Comparison of ENCODE assay signal across 9 cellular contexts in genomic region chr2:28717339-28717758, GRCh38. TPM values are rescaled to one million over a fixed set of nuclear protein-coding genes. Genes with fewer than 3 reads are reported as not detected.
A peak's percentile ranks its signal among the peaks of the same experiment; 100 is the strongest.
DNase-seq lines count a peak whose midpoint lies in the region; ATAC-seq and TF ChIP-seq lines count a peak whose summit lies in the region.
"Had no signal": no experiment of that assay in that cellular context is flagged by ENCODE, and none has a peak within 500 bp of the region (broad histone marks: within the 10 kb centered on the region; RNA-seq: fewer than 3 reads in every experiment).

No MANE protein-coding gene starts in this region.

- H3K27me3 ChIP-seq in SJSA1 (replicated peaks) (no peaks in the 10 kb centered on the region), parathyroid adenoma (ENCODE audit: control insufficient read depth, insufficient read depth, low read length) (no peaks in the 10 kb centered on the region)

- H3K79me2 ChIP-seq in parathyroid adenoma = no peaks in the 10 kb centered on the region

- no peak overlapping the region for H3K9ac ChIP-seq in parathyroid adenoma

- TF ChIP-seq CTCF in parathyroid adenoma (IDR thresholded peaks at IDR 0.05) (no peak), endothelial cell (IDR thresholded peaks at IDR 0.05; ENCODE audit: unreplicated experiment) (no peak), GM10266 (IDR thresholded peaks at IDR 0.05; ENCODE audit: control insufficient read depth, insufficient read depth, low read depth, missing control alignments) (no peak)

- H3K27ac ChIP-seq in SJSA1 (peak overlapping the region; percentile 75), parathyroid adenoma (peak overlapping the region; percentile 85)

- no peaks in the 10 kb centered on the region for H3K4me1 Mint-ChIP-seq in endothelial cell (ENCODE audit: unreplicated experiment)
- H3K4me1 Mint-ChIP-seq in activated CD4-positive, alpha-beta T cell treated with anti-CD3 and anti-CD28 coated beads, Interleukin-2, amount 10 ng/mL, durations not matched to agents 7 days and 5 days = peaks cover 6% of the 10 kb centered on the region

- H3K4me3 ChIP-seq in SJSA1 (no peak overlapping the region), parathyroid adenoma (ENCODE audit: low read depth, low read length) (no peak overlapping the region)

- H3K27me3 Mint-ChIP-seq in endothelial cell (ENCODE audit: unreplicated experiment) = peaks cover 1% of the 10 kb centered on the region
- no peaks in the 10 kb centered on the region for H3K27me3 Mint-ChIP-seq in activated CD4-positive, alpha-beta T cell treated with anti-CD3 and anti-CD28 coated beads, Interleukin-2, amount 10 ng/mL, durations not matched to agents 7 days and 5 days

- POLR2A ChIA-PET in activated CD4-positive, alpha-beta T cell treated with anti-CD3 and anti-CD28 coated beads, Interleukin-2, amount 10 ng/mL, durations not matched to agents 7 days and 5 days (lab: Charles Lee) = no interaction called here

- H3K9me3 Mint-ChIP-seq in endothelial cell (ENCODE audit: unreplicated experiment) = no peaks in the 10 kb centered on the region
- no peaks in the 10 kb centered on the region for H3K9me3 Mint-ChIP-seq in activated CD4-positive, alpha-beta T cell treated with anti-CD3 and anti-CD28 coated beads, Interleukin-2, amount 10 ng/mL, durations not matched to agents 7 days and 5 days
- H3K9me3 Mint-ChIP-seq: memory B cell had no signal

- H3K36me3 ChIP-seq in SJSA1 (no peaks in the 10 kb centered on the region), parathyroid adenoma (ENCODE audit: control insufficient read depth, insufficient read depth, low read length) (no peaks in the 10 kb centered on the region)

- peak; percentile 89 for DNase-seq in HCEC 1CT
- peak; percentile 69 to 81 for DNase-seq in SJSA1 (ENCODE audit: low read depth in 1 of 2, low spot score in 2 of 2)
- peak; percentile 55 for DNase-seq in foreskin melanocyte
- no peak for DNase-seq in endothelial cell (ENCODE audit: low spot score)
- DNase-seq in activated CD4-positive, alpha-beta T cell treated with anti-CD3 and anti-CD28 coated beads, Interleukin-2, amount 10 ng/mL, durations not matched to agents 7 days and 5 days = no peak
- no peak for DNase-seq in GM10266 (ENCODE audit: extremely low spot score)

- no peak overlapping the region for H3K4me2 ChIP-seq in parathyroid adenoma (ENCODE audit: low read length)

- H3K27ac Mint-ChIP-seq in endothelial cell (ENCODE audit: unreplicated experiment) = no peak overlapping the region
- H3K27ac Mint-ChIP-seq in activated CD4-positive, alpha-beta T cell treated with anti-CD3 and anti-CD28 coated beads, Interleukin-2, amount 10 ng/mL, durations not matched to agents 7 days and 5 days = no peak overlapping the region
- H3K27ac Mint-ChIP-seq: memory B cell had no signal

- no peak for ATAC-seq in HG02885 (IDR thresholded peaks at IDR 0.05; ENCODE audit: poor library complexity, unreplicated experiment)

- H3K9me3 ChIP-seq in SJSA1 (replicated peaks) (no peaks in the 10 kb centered on the region), parathyroid adenoma (ENCODE audit: control insufficient read depth, low read length) (no peaks in the 10 kb centered on the region)

- no peaks in the 10 kb centered on the region for H3K36me3 Mint-ChIP-seq in endothelial cell (ENCODE audit: low read depth, unreplicated experiment)
- no peaks in the 10 kb centered on the region for H3K36me3 Mint-ChIP-seq in activated CD4-positive, alpha-beta T cell treated with anti-CD3 and anti-CD28 coated beads, Interleukin-2, amount 10 ng/mL, durations not matched to agents 7 days and 5 days (ENCODE audit: low read depth)
- H3K36me3 Mint-ChIP-seq: memory B cell had no signal

- H3K4me3 Mint-ChIP-seq in endothelial cell (ENCODE audit: unreplicated experiment) = no peak overlapping the region
- H3K4me3 Mint-ChIP-seq in activated CD4-positive, alpha-beta T cell treated with anti-CD3 and anti-CD28 coated beads, Interleukin-2, amount 10 ng/mL, durations not matched to agents 7 days and 5 days = no peak overlapping the region
- H3K4me3 Mint-ChIP-seq: memory B cell had no signal

- CTCF ChIA-PET in activated CD4-positive, alpha-beta T cell treated with anti-CD3 and anti-CD28 coated beads, Interleukin-2, amount 10 ng/mL, durations not matched to agents 7 days and 5 days (lab: Charles Lee) = interaction anchor here (1.0 kb wide), 1 partner anchor 112 kb away, joined by 3 read pairs; no protein-coding TSS in a partner anchor

- H3K4me1 ChIP-seq in SJSA1 (replicated peaks) (peaks cover 36% of the 10 kb centered on the region), parathyroid adenoma (peaks cover 20% of the 10 kb centered on the region)

- peak overlapping the region; percentile 52 for H2AFZ ChIP-seq in parathyroid adenoma

RNA-seq across cellular contexts. Expression of gene PPP1CB, which starts 34.3 kb away (rescaled TPM):
- 206 and 247 TPM in 2 replicates for total RNA-seq in SJSA1 (2014; rRNA removed; shearing (Covaris generic))
- total RNA-seq in endothelial cell (ENCODE audit: unreplicated experiment) = 125 TPM
- total RNA-seq in activated CD4-positive, alpha-beta T cell treated with anti-CD3 and anti-CD28 coated beads, Interleukin-2, amount 10 ng/mL, durations not matched to agents 7 days and 5 days = 100 to 1,000 TPM; 171 to 188 TPM

Comparison
In these comparisons a context has a peak if more than half of its experiments do, and no peak if none do; other contexts are left out.
1. DNase-seq: peak in HCEC 1CT (single experiment), SJSA1 (2 of 2) and foreskin melanocyte (single experiment); none in endothelial cell (single experiment), activated CD4-positive, alpha-beta T cell treated with anti-CD3 and anti-CD28 coated beads, Interleukin-2, amount 10 ng/mL, durations not matched to agents 7 days and 5 days (single experiment) and GM10266 (single experiment).